ENCODE assay signal across 26 cellular contexts in genomic region chr2:55986700-55987440, GRCh38.
DNase-seq lines count a peak whose midpoint lies in the region; ATAC-seq, FAIRE-seq and TF ChIP-seq lines count a peak whose summit lies in the region.
"Had no signal": no experiment of that assay in that cellular context is flagged by ENCODE, and none has a peak within 500 bp of the region (broad histone marks: within the 10 kb centered on the region; RNA-seq: fewer than 3 reads in every experiment).

No MANE protein-coding gene starts in this region.

- no peak for DNase-seq in H9
- DNase-seq in WTC11 (ENCODE audit: low spot score) = no peak
- peak; percentile 23 for DNase-seq in fibroblast of peridontal ligament (ENCODE audit: extremely low read depth)
- DNase-seq in renal cortical epithelial cell (ENCODE audit: low read depth) = peak; percentile 68
- DNase-seq in activated CD8-positive, alpha-beta T cell treated with anti-CD3 and anti-CD28 coated beads, Interleukin-2, amount 10 ng/mL, durations not matched to agents 7 days and 5 days = no peak
- DNase-seq in pancreas = no peak
- DNase-seq: activated CD4-positive, alpha-beta T cell treated with anti-CD3 and anti-CD28 coated beads for 4 hours; activated T-cell treated with anti-CD3 and anti-CD28 coated beads, Interleukin-2, amount 50 U/mL, for 24 hours; Calu3; colonic mucosa; effector memory CD4-positive, alpha-beta T cell; HFFc6; left ventricle myocardium inferior; naive thymus-derived CD8-positive, alpha-beta T cell; NCI-H1436; OCI-M1; stimulated activated CD4-positive, alpha-beta T cell treated with anti-CD3 and anti-CD28 coated beads, Interleukin-4, amount 100 ng/mL, for 24 hours; stimulated activated naive B cell treated with anti-CD40 and anti-IgM and Interleukin-4, amounts not matched to agents 10 μg/mL and 1 μg/mL and 100 μg/mL, for 72 hours; upper lobe of right lung had no signal

- intact Hi-C loops in pancreas (cut with DNase I) = no loop called here

- no peak overlapping the region for H2BK12ac ChIP-seq in H9 (ENCODE audit: insufficient read length, low read depth, low read length)

- H3K9me3 ChIP-seq in H9 (ENCODE audit: control insufficient read depth, low read depth, low read length) (no peaks in the 10 kb centered on the region), pancreas (no peaks in the 10 kb centered on the region)
- H3K9me3 ChIP-seq: colonic mucosa, left ventricle myocardium inferior, suprapubic skin, upper lobe of right lung had no signal

- POLR2A ChIA-PET in WTC11 (lab: Charles Lee) = no interaction called here
- POLR2A ChIA-PET in activated CD8-positive, alpha-beta T cell treated with anti-CD3 and anti-CD28 coated beads, Interleukin-2, amount 10 ng/mL, durations not matched to agents 7 days and 5 days (lab: Charles Lee) = interaction anchor here (0.5 to 0.6 kb wide), 2 partner anchors 11 to 1663 kb away, joined by 3 read pairs; no protein-coding TSS in a partner anchor

- H3K18ac ChIP-seq in H9 (ENCODE audit: insufficient read length, low read depth, low read length) = no peak overlapping the region

- no peak for ATAC-seq in WTC11
- no peak for ATAC-seq in GM18909 (IDR thresholded peaks at IDR 0.05; ENCODE audit: poor library complexity, unreplicated experiment)
- no peak for ATAC-seq in activated CD8-positive, alpha-beta T cell treated with anti-CD3 and anti-CD28 coated beads, Interleukin-2, amount 10 ng/mL, durations not matched to agents 7 days and 5 days
- ATAC-seq in pancreas = no peak
- ATAC-seq: GM23338; naive thymus-derived CD8-positive, alpha-beta T cell; right cardiac atrium; stimulated activated naive B cell treated with anti-CD40 and anti-IgM and Interleukin-4, amounts not matched to agents 10 μg/mL and 1 μg/mL and 100 μg/mL, for 72 hours; upper lobe of right lung had no signal

- H3K4me3 Mint-ChIP-seq in H9 (no peak overlapping the region), WTC11 (no peak overlapping the region)
- no peak overlapping the region for H3K4me3 Mint-ChIP-seq in activated CD8-positive, alpha-beta T cell treated with anti-CD3 and anti-CD28 coated beads, Interleukin-2, amount 10 ng/mL, durations not matched to agents 7 days and 5 days
- H3K4me3 Mint-ChIP-seq: activated T-cell treated with anti-CD3 and anti-CD28 coated beads, Interleukin-2, amount 50 U/mL, for 24 hours; CD14-positive monocyte; GM23338; HFFc6; naive thymus-derived CD8-positive, alpha-beta T cell; stimulated activated naive B cell treated with anti-CD40 and anti-IgM and Interleukin-4, amounts not matched to agents 10 μg/mL and 1 μg/mL and 100 μg/mL, for 72 hours had no signal

- no peak overlapping the region for H4K8ac ChIP-seq in H9 (replicated peaks; ENCODE audit: insufficient read length, low read depth, low read length)

- H2BK15ac ChIP-seq in H9 (ENCODE audit: low read depth, low read length) = no peak overlapping the region

- H3K27me3 Mint-ChIP-seq in H9 (ENCODE audit: low read depth) (no peaks in the 10 kb centered on the region; the same call in 1 of the 2 replicates), WTC11 (ENCODE audit: low read depth) (no peaks in the 10 kb centered on the region)
- H3K27me3 Mint-ChIP-seq in activated CD8-positive, alpha-beta T cell treated with anti-CD3 and anti-CD28 coated beads, Interleukin-2, amount 10 ng/mL, durations not matched to agents 7 days and 5 days (ENCODE audit: low read depth) = no peaks in the 10 kb centered on the region
- H3K27me3 Mint-ChIP-seq: activated T-cell treated with anti-CD3 and anti-CD28 coated beads, Interleukin-2, amount 50 U/mL, for 24 hours had no signal

- H3K36me3 Mint-ChIP-seq in H9 (ENCODE audit: insufficient read depth in 1 of 3, low read depth in 3 of 3) (no peaks in the 10 kb centered on the region), WTC11 (no peaks in the 10 kb centered on the region)
- H3K36me3 Mint-ChIP-seq in activated CD8-positive, alpha-beta T cell treated with anti-CD3 and anti-CD28 coated beads, Interleukin-2, amount 10 ng/mL, durations not matched to agents 7 days and 5 days (ENCODE audit: low read depth) = no peaks in the 10 kb centered on the region
- H3K36me3 Mint-ChIP-seq: CD14-positive monocyte; naive thymus-derived CD8-positive, alpha-beta T cell; stimulated activated naive B cell treated with anti-CD40 and anti-IgM and Interleukin-4, amounts not matched to agents 10 μg/mL and 1 μg/mL and 100 μg/mL, for 72 hours had no signal

- TF ChIP-seq CTCF in H9 (conservative IDR thresholded peaks at IDR 0.05) (no peak), WTC11 (IDR thresholded peaks at IDR 0.05) (no peak), pancreas (IDR thresholded peaks at IDR 0.05) (no peak)

- H3K4me1 ChIP-seq in H9 (ENCODE audit: insufficient read depth, low read length) = no peaks in the 10 kb centered on the region
- no peaks in the 10 kb centered on the region for H3K4me1 ChIP-seq in pancreas
- H3K4me1 ChIP-seq: colonic mucosa, left ventricle myocardium inferior, suprapubic skin, upper lobe of right lung had no signal

- no peak overlapping the region for H4K91ac ChIP-seq in H9 (ENCODE audit: insufficient read length, low read depth, low read length)

- H3K14ac ChIP-seq in H9 (ENCODE audit: insufficient read depth, low read length) = no peak overlapping the region

- H3K27ac Mint-ChIP-seq in H9 (peak overlapping the region in 1 of 3 experiments; percentile 34; a peak in 1 of 7 replicates), WTC11 (peak overlapping the region; percentile 43; the same call in 1 of the 2 replicates)
- no peak overlapping the region for H3K27ac Mint-ChIP-seq in activated CD8-positive, alpha-beta T cell treated with anti-CD3 and anti-CD28 coated beads, Interleukin-2, amount 10 ng/mL, durations not matched to agents 7 days and 5 days
- H3K27ac Mint-ChIP-seq: activated T-cell treated with anti-CD3 and anti-CD28 coated beads, Interleukin-2, amount 50 U/mL, for 24 hours; GM23338; HFFc6; naive thymus-derived CD8-positive, alpha-beta T cell; stimulated activated naive B cell treated with anti-CD40 and anti-IgM and Interleukin-4, amounts not matched to agents 10 μg/mL and 1 μg/mL and 100 μg/mL, for 72 hours had no signal

- no peak overlapping the region for H3K23ac ChIP-seq in H9 (ENCODE audit: insufficient read length, low read depth, low read length)

- CTCF ChIA-PET in WTC11 (lab: Charles Lee) = interaction anchor here (0.7 kb wide), 1 partner anchor 10 kb away, joined by 3 read pairs; no protein-coding TSS in a partner anchor
- CTCF ChIA-PET in activated CD8-positive, alpha-beta T cell treated with anti-CD3 and anti-CD28 coated beads, Interleukin-2, amount 10 ng/mL, durations not matched to agents 7 days and 5 days (lab: Charles Lee) = interaction anchor here (0.6 kb wide), 1 partner anchor 16 kb away, joined by 4 read pairs; no protein-coding TSS in a partner anchor

- H2AFZ ChIP-seq in H9 (ENCODE audit: low read length) = no peak overlapping the region
- H2AFZ ChIP-seq: GM23338 had no signal

- H2AK5ac ChIP-seq in H9 (ENCODE audit: insufficient read length, low read length) = no peak overlapping the region

- no peaks in the 10 kb centered on the region for H3K79me2 ChIP-seq in H9 (ENCODE audit: insufficient read depth, low read length)

- no peaks in the 10 kb centered on the region for H3K9me3 Mint-ChIP-seq in H9
- no peaks in the 10 kb centered on the region for H3K9me3 Mint-ChIP-seq in WTC11
- no peaks in the 10 kb centered on the region for H3K9me3 Mint-ChIP-seq in activated CD8-positive, alpha-beta T cell treated with anti-CD3 and anti-CD28 coated beads, Interleukin-2, amount 10 ng/mL, durations not matched to agents 7 days and 5 days (ENCODE audit: insufficient read depth)
- H3K9me3 Mint-ChIP-seq: activated T-cell treated with anti-CD3 and anti-CD28 coated beads, Interleukin-2, amount 50 U/mL, for 24 hours; GM23338; HFFc6; stimulated activated naive B cell treated with anti-CD40 and anti-IgM and Interleukin-4, amounts not matched to agents 10 μg/mL and 1 μg/mL and 100 μg/mL, for 72 hours had no signal

- no peak overlapping the region for H3K4me3 ChIP-seq in pancreas
- H3K4me3 ChIP-seq: colonic mucosa, GM23338, left ventricle myocardium inferior, suprapubic skin, upper lobe of right lung had no signal

- H4K20me1 ChIP-seq in H9 (ENCODE audit: control insufficient read depth, insufficient read depth, insufficient read length) = no peaks in the 10 kb centered on the region

- no peak for FAIRE-seq in pancreas (lab: Jason Lieb, UNC)
- FAIRE-seq: GM12891, islet of Langerhans had no signal

- no peak overlapping the region for H3K4me2 ChIP-seq in H9 (ENCODE audit: insufficient read depth, insufficient read length, low read length)
- H3K4me2 ChIP-seq: GM23338 had no signal

- no peaks in the 10 kb centered on the region for H3K36me3 ChIP-seq in pancreas
- H3K36me3 ChIP-seq: colonic mucosa, left ventricle myocardium inferior, suprapubic skin, upper lobe of right lung had no signal

- no peak overlapping the region for H2BK20ac ChIP-seq in H9 (ENCODE audit: low read depth, low read length, poor library complexity, severe bottlenecking)

- no peak overlapping the region for H2BK5ac ChIP-seq in H9 (ENCODE audit: insufficient read length, low read length)

- peak overlapping the region; percentile 22 for H3K9ac ChIP-seq in H9 (ENCODE audit: extremely low read depth, insufficient read length, low read length)

- H4K5ac ChIP-seq in H9 (ENCODE audit: insufficient read length, low read depth, low read length) = no peak overlapping the region

- H3K79me1 ChIP-seq in H9 (ENCODE audit: insufficient read depth, low read depth, low read length, poor library complexity, severe bottlenecking) = no peaks in the 10 kb centered on the region

- no peaks in the 10 kb centered on the region for H3K27me3 ChIP-seq in H9 (ENCODE audit: insufficient read depth, low read length)
- H3K27me3 ChIP-seq in pancreas = no peaks in the 10 kb centered on the region
- H3K27me3 ChIP-seq: colonic mucosa, suprapubic skin, upper lobe of right lung had no signal

- H3K56ac ChIP-seq in H9 (ENCODE audit: insufficient read length, low read depth, low read length) = no peak overlapping the region

- H2BK120ac ChIP-seq in H9 (ENCODE audit: low read depth, low read length, poor library complexity, severe bottlenecking) = no peak overlapping the region

- H3K4me1 Mint-ChIP-seq in H9 (peaks cover 2 to 10% of the 10 kb centered on the region in 2 experiments; a peak in 3 of 4 replicates), WTC11 (peaks cover 7% of the 10 kb centered on the region)
- peaks cover 3% of the 10 kb centered on the region for H3K4me1 Mint-ChIP-seq in activated CD8-positive, alpha-beta T cell treated with anti-CD3 and anti-CD28 coated beads, Interleukin-2, amount 10 ng/mL, durations not matched to agents 7 days and 5 days (ENCODE audit: low read depth)

- H3K27ac ChIP-seq in H9 (ENCODE audit: insufficient read length, low read depth, low read length) (no peak overlapping the region), pancreas (no peak overlapping the region)
- H3K27ac ChIP-seq: colonic mucosa, left ventricle myocardium inferior, suprapubic skin, upper lobe of right lung had no signal

- no peak overlapping the region for H3T11ph ChIP-seq in H9 (ENCODE audit: low read length)

- H3K23me2 ChIP-seq in H9 (ENCODE audit: insufficient read length, low read depth, low read length, poor library complexity, severe bottlenecking) = no peaks in the 10 kb centered on the region

- H3K4ac ChIP-seq in H9 (ENCODE audit: low read depth, low read length) = no peak overlapping the region

TF ChIP-seq in WTC11, 78 proteins besides CTCF, POLR2A, EP300 and RAD21 (continues in another document):
- TF ChIP-seq TEAD4 (CRISPR knock-in tag; IDR thresholded peaks at IDR 0.05) (no peak), TP53 (CRISPR knock-in tag; IDR thresholded peaks at IDR 0.05) (no peak)

Comparison
In these comparisons a context has a peak if more than half of its experiments do, and no peak if none do; other contexts are left out.
1. DNase-seq: peak in fibroblast of peridontal ligament (single experiment) and renal cortical epithelial cell (single experiment); none in H9 (single experiment), WTC11 (single experiment), activated CD8-positive, alpha-beta T cell treated with anti-CD3 and anti-CD28 coated beads, Interleukin-2, amount 10 ng/mL, durations not matched to agents 7 days and 5 days (single experiment) and pancreas (0 of 6).